ENCODE assay signal across 11 cellular contexts in genomic region chr15:90991587-90992285, GRCh38. TPM values are rescaled to one million over a fixed set of nuclear protein-coding genes. Genes with fewer than 3 reads are reported as not detected.
DNase-seq lines count a peak whose midpoint lies in the region; ATAC-seq and TF ChIP-seq lines count a peak whose summit lies in the region.
"Had no signal": no experiment of that assay in that cellular context is flagged by ENCODE, and none has a peak within 500 bp of the region (broad histone marks: within the 10 kb centered on the region; RNA-seq: fewer than 3 reads in every experiment).

No MANE protein-coding gene starts in this region.

- CTCF ChIA-PET in Calu3 (lab: Charles Lee) = no interaction called here
- CTCF ChIA-PET in OCI-LY7 (lab: Charles Lee; ENCODE audit: unreplicated experiment) = interaction anchor here (0.7 kb wide), 1 partner anchor 1167 kb away, joined by 4 read pairs; no protein-coding TSS in a partner anchor

- POLR2A ChIA-PET in OCI-LY7 (lab: Charles Lee) = interaction anchor here (0.7 kb wide), 1 partner anchor 58 kb away, joined by 4 read pairs; no protein-coding TSS in a partner anchor

- peaks cover 38% of the 10 kb centered on the region for H3K4me1 Mint-ChIP-seq in Calu3 (ENCODE audit: low read depth, unreplicated experiment)
- peaks cover 28% of the 10 kb centered on the region for H3K4me1 Mint-ChIP-seq in endodermal cell

- H3K36me3 Mint-ChIP-seq in Calu3 (ENCODE audit: insufficient read depth, unreplicated experiment) = peaks cover 51% of the 10 kb centered on the region
- H3K36me3 Mint-ChIP-seq in endodermal cell (ENCODE audit: low read depth) = peaks cover 2% of the 10 kb centered on the region

- H3K27ac Mint-ChIP-seq in Calu3 (ENCODE audit: unreplicated experiment) (peak overlapping the region; percentile 99), endodermal cell (peak overlapping the region; percentile 65)

- H3K36me3 ChIP-seq in BE2C = peaks cover 3% of the 10 kb centered on the region; the same call in 1 of the 2 replicates
- peaks cover 25% of the 10 kb centered on the region; the same call in 1 of the 2 replicates for H3K36me3 ChIP-seq in OCI-LY7 (ENCODE audit: insufficient read depth, low read length)
- H3K36me3 ChIP-seq in endodermal cell (ENCODE audit: control insufficient read depth, insufficient read depth, low read length) = peaks cover 3% of the 10 kb centered on the region

- H3K27ac ChIP-seq in OCI-LY7 (ENCODE audit: low read depth, low read length, poor library complexity, severe bottlenecking) (peak overlapping the region; percentile 3), endodermal cell (ENCODE audit: low read depth, low read length) (no peak overlapping the region)

- H3K4me1 ChIP-seq in BE2C (peaks cover 4% of the 10 kb centered on the region), OCI-LY7 (ENCODE audit: insufficient read depth, low read length, poor library complexity, severe bottlenecking) (peaks cover 59% of the 10 kb centered on the region), endodermal cell (ENCODE audit: control insufficient read depth, insufficient read depth, low read length) (peaks cover 3% of the 10 kb centered on the region)

- peaks cover 18% of the 10 kb centered on the region for H4K20me1 ChIP-seq in OCI-LY7 (ENCODE audit: insufficient read depth, low read length)

- H3K4me3 ChIP-seq in BE2C (ENCODE audit: low read depth, low read length) = 0 out of 2 replicates have a peak overlapping the region, but pooled peaks have one; percentile 0
- peak overlapping the region; percentile 84 for H3K4me3 ChIP-seq in OCI-LY7 (ENCODE audit: low read depth, low read length, poor library complexity, severe bottlenecking)
- H3K4me3 ChIP-seq in endodermal cell (ENCODE audit: low read length) = peak overlapping the region; percentile 42

- H3K4me2 ChIP-seq in OCI-LY7 (ENCODE audit: low read length) = peak overlapping the region; percentile 97

- no peaks in the 10 kb centered on the region for H3K9me2 ChIP-seq in OCI-LY7 (ENCODE audit: insufficient read depth, low read length)

- H3K27me3 Mint-ChIP-seq in Calu3 (ENCODE audit: unreplicated experiment) (no peaks in the 10 kb centered on the region), endodermal cell (ENCODE audit: insufficient read depth) (no peaks in the 10 kb centered on the region)

- BruUV-seq in Calu3 (replicated peaks; lab: Mats Ljungman, UMichigan) (no TSS peak), OCI-LY7 (replicated peaks; lab: Mats Ljungman, UMichigan) (no TSS peak)

- 88 to 97% methylated on average over 6 of the region's 6 CpGs for WGBS in endodermal cell (ENCODE audit: insufficient coverage in 1 of 2, insufficient read length in 1 of 2), 2 experiments

- intact Hi-C loops in Calu3 (cut with micrococcal nuclease; ENCODE audit: unreplicated experiment) (no loop called here), OCI-LY7 (cut with micrococcal nuclease; ENCODE audit: unreplicated experiment) (loop anchor here (10.0 kb wide), 1 partner anchor 757 kb away; the partner anchor contains the start of genes CIB1 and GDPGP1)

- H3K4me3 Mint-ChIP-seq in Calu3 (ENCODE audit: low read depth, unreplicated experiment) = peak overlapping the region; percentile 92
- H3K4me3 Mint-ChIP-seq in endodermal cell = peak overlapping the region; percentile 14

- H2AFZ ChIP-seq in OCI-LY7 (ENCODE audit: low read length) = no peak overlapping the region

- no peak for DNase-seq in BE2C
- DNase-seq in Calu3 = no peak
- peak; percentile 6 for DNase-seq in OCI-LY7 (ENCODE audit: low spot score)
- DNase-seq in endodermal cell = peak; percentile 47
- DNase-seq in stimulated activated CD4-positive, alpha-beta T cell treated with anti-CD3 and anti-CD28 coated beads, Interleukin-4, amount 100 ng/mL, for 1 hour = no peak
- DNase-seq in NCI-H146 treated with DMSO at 0.1 percent for 48 hours (lab: John Stamatoyannopoulos, UW; ENCODE audit: unreplicated experiment) = no peak
- DNase-seq: activated CD4-positive, alpha-beta T cell treated with anti-CD3 and anti-CD28 coated beads for 48 hours; NCI-H1417; NCI-H526 had no signal

- H3K9me3 ChIP-seq in BE2C (no peaks in the 10 kb centered on the region), OCI-LY7 (ENCODE audit: low read length) (no peaks in the 10 kb centered on the region), endodermal cell (ENCODE audit: control insufficient read depth, low read length) (no peaks in the 10 kb centered on the region)

- ATAC-seq in GM21390 (IDR thresholded peaks at IDR 0.05; ENCODE audit: unreplicated experiment) = no peak
- no peak for ATAC-seq in HG02970 (IDR thresholded peaks at IDR 0.05; ENCODE audit: low FRiP score, unreplicated experiment)

- no peak for TF ChIP-seq CTCF in BE2C (IDR thresholded peaks at IDR 0.05; ENCODE audit: low read depth, low read length)
- TF ChIP-seq CTCF in Calu3 (IDR thresholded peaks at IDR 0.05; ENCODE audit: unreplicated experiment) = no peak
- TF ChIP-seq CTCF in OCI-LY7 (conservative IDR thresholded peaks at IDR 0.05; ENCODE audit: low read length) = no peak
- no peak for TF ChIP-seq CTCF in endodermal cell (conservative IDR thresholded peaks at IDR 0.05)

- H3K9me3 Mint-ChIP-seq in Calu3 (ENCODE audit: low read depth, unreplicated experiment) (no peaks in the 10 kb centered on the region), endodermal cell (peaks cover 2% of the 10 kb centered on the region)

- H3K27me3 ChIP-seq in BE2C = no peaks in the 10 kb centered on the region
- no peaks in the 10 kb centered on the region for H3K27me3 ChIP-seq in endodermal cell (ENCODE audit: control insufficient read depth, insufficient read depth, low read length, poor library complexity, severe bottlenecking)

- H3K79me2 ChIP-seq in OCI-LY7 (ENCODE audit: insufficient read depth, low read depth, low read length) = peaks cover 96% of the 10 kb centered on the region

- no peak overlapping the region for H3K9ac ChIP-seq in endodermal cell (ENCODE audit: extremely low read depth, low read length, poor library complexity, severe bottlenecking)

RNA-seq across cellular contexts. Expression of gene PRC1, which starts 2.6 kb away (rescaled TPM):
- 71.9 TPM for polyA plus RNA-seq in BE2C (2012; ENCODE audit: insufficient read depth, insufficient read length, low read depth)
- total RNA-seq in Calu3 (2022) (208 and 260 TPM in 2 replicates), OCI-LY7 (2022) (149 and 150 TPM in 2 replicates), endodermal cell (100 to 1,000 TPM in 1 of 2 donors, 10 to 100 TPM in 1; 67.3 to 127 TPM)
- total RNA-seq in OCI-LY7 (2014; rRNA removed; shearing (Covaris generic)) = 224 and 402 TPM in 2 replicates
- polyA plus RNA-seq in endodermal cell (2013, experiment 1 of 2) = 190 TPM
- 187 TPM for polyA plus RNA-seq in endodermal cell (2013, experiment 2 of 2)

RNA-seq across cellular contexts. Expression of gene VPS33B, which starts 30.7 kb away (rescaled TPM):
- 18.4 TPM for polyA plus RNA-seq in BE2C (2012; ENCODE audit: insufficient read depth, insufficient read length, low read depth)
- total RNA-seq in Calu3 (2022) = 18.4 and 21.9 TPM in 2 replicates
- total RNA-seq in OCI-LY7 (2014; rRNA removed; shearing (Covaris generic)) = 3.9 and 4.7 TPM in 2 replicates
- total RNA-seq in OCI-LY7 (2022) = 13.0 and 13.2 TPM in 2 replicates
- 10 to 100 TPM; 22.4 to 25.0 TPM for total RNA-seq in endodermal cell
- polyA plus RNA-seq in endodermal cell (2013, experiment 1 of 2) = 22.3 TPM
- polyA plus RNA-seq in endodermal cell (2013, experiment 2 of 2) = 16.8 TPM

RNA-seq across cellular contexts. Expression of gene RCCD1, which starts 37.1 kb away (rescaled TPM):
- polyA plus RNA-seq in BE2C (2012; ENCODE audit: insufficient read depth, insufficient read length, low read depth) = 25.5 TPM
- total RNA-seq in Calu3 (2022) (39.3 and 42.6 TPM in 2 replicates), OCI-LY7 (2022) (84.5 and 96.9 TPM in 2 replicates), endodermal cell (10 to 100 TPM; 19.8 to 20.9 TPM)
- 74.8 and 77.7 TPM in 2 replicates for total RNA-seq in OCI-LY7 (2014; rRNA removed; shearing (Covaris generic))
- polyA plus RNA-seq in endodermal cell (2013, experiment 1 of 2) = 20.6 TPM
- 16.9 TPM for polyA plus RNA-seq in endodermal cell (2013, experiment 2 of 2)

RNA-seq across cellular contexts. Expression of gene UNC45A, which starts 56.7 kb away (rescaled TPM):
- 83.4 TPM for polyA plus RNA-seq in BE2C (2012; ENCODE audit: insufficient read depth, insufficient read length, low read depth)
- total RNA-seq in Calu3 (2022) (66.5 and 66.7 TPM in 2 replicates), OCI-LY7 (2022) (62.3 and 68.0 TPM in 2 replicates), endodermal cell (10 to 100 TPM; 92.5 to 96.6 TPM)
- 38.3 and 46.1 TPM in 2 replicates for total RNA-seq in OCI-LY7 (2014; rRNA removed; shearing (Covaris generic))
- polyA plus RNA-seq in endodermal cell (2013, experiment 1 of 2) = 54.1 TPM
- 47.9 TPM for polyA plus RNA-seq in endodermal cell (2013, experiment 2 of 2)

RNA-seq across cellular contexts. Expression of gene HDDC3, which starts 59.4 kb away (rescaled TPM):
- polyA plus RNA-seq in BE2C (2012; ENCODE audit: insufficient read depth, insufficient read length, low read depth) = 58.6 TPM
- 25.1 and 26.7 TPM in 2 replicates for total RNA-seq in Calu3 (2022)
- 31.8 and 35.8 TPM in 2 replicates for total RNA-seq in OCI-LY7 (2014; rRNA removed; shearing (Covaris generic))
- 38.6 and 39.7 TPM in 2 replicates for total RNA-seq in OCI-LY7 (2022)
- total RNA-seq in endodermal cell = 10 to 100 TPM; 15.3 to 21.5 TPM
- polyA plus RNA-seq in endodermal cell (2013, experiment 1 of 2) = 18.1 TPM
- polyA plus RNA-seq in endodermal cell (2013, experiment 2 of 2) = 14.4 TPM

Comparison
In these comparisons a context has a peak if more than half of its experiments do, and no peak if none do; other contexts are left out.
1. DNase-seq: peak in OCI-LY7 (single experiment) and endodermal cell (single experiment); none in BE2C (single experiment), Calu3 (single experiment), stimulated activated CD4-positive, alpha-beta T cell treated with anti-CD3 and anti-CD28 coated beads, Interleukin-4, amount 100 ng/mL, for 1 hour (single experiment) and NCI-H146 treated with DMSO at 0.1 percent for 48 hours (single experiment).
2. H3K4me3 ChIP-seq: peak in every context shown above with its lines; median percentile 84 in OCI-LY7; 42 in endodermal cell; 0 in BE2C.